ENCODE assay signal across 24 cellular contexts in genomic region chr1:119602169-119602568, GRCh38.
"Had no signal": no experiment of that assay in that cellular context is flagged by ENCODE, and none has a peak within 500 bp of the region (broad histone marks: within the 10 kb centered on the region; RNA-seq: fewer than 3 reads in every experiment).

No MANE protein-coding gene starts in this region.

- H3K4me3 ChIP-seq: esophagus squamous epithelium, lung, ovary, smooth muscle cell, testis, tibial artery, upper lobe of left lung, uterus had no signal

- ATAC-seq: effector memory CD8-positive, alpha-beta T cell; left colon; left ventricle myocardium superior; natural killer cell; sciatic nerve; stimulated activated effector memory CD8-positive, alpha-beta T cell treated with anti-CD3 and anti-CD28 coated beads, Interleukin-12 subunit alpha, Interleukin-12 subunit beta, amount 100 ng/mL, for 72 hours had no signal

- H3K27ac ChIP-seq: esophagus squamous epithelium, ovary, testis, tibial artery, upper lobe of left lung, uterus had no signal

- H3K27me3 ChIP-seq: esophagus squamous epithelium, ovary, testis, tibial artery, upper lobe of left lung, uterus had no signal

- H3K9me3 ChIP-seq: esophagus squamous epithelium, ovary, testis, tibial artery, upper lobe of left lung, uterus had no signal

- H3K36me3 ChIP-seq: esophagus squamous epithelium, ovary, tibial artery, upper lobe of left lung, uterus had no signal

- H3K4me1 ChIP-seq: testis, tibial artery, uterus had no signal

- DNase-seq: cerebellar nuclear complex; cortex of kidney; effector memory CD8-positive, alpha-beta T cell; erythroblast; esophagus squamous epithelium; kidney; left colon; left ventricle myocardium superior; natural killer cell; occipital lobe; ovary; stimulated activated CD4-positive, alpha-beta T cell treated with anti-CD3 and anti-CD28 coated beads, Interleukin-12 subunit alpha, Interleukin-12 subunit beta, amount 100 ng/mL, for 4 hours; stimulated activated CD4-positive, alpha-beta T cell treated with anti-CD3 and anti-CD28 coated beads, Interleukin-1b, Interleukin-23, amount 100 ng/mL, for 48 hours; stimulated activated CD4-positive, alpha-beta T cell treated with anti-CD3 and anti-CD28 coated beads, Interleukin-4, amount 100 ng/mL, for 24 hours; stimulated activated naive CD4-positive, alpha-beta T cell treated with Interleukin-2 at 50 U/mL for 16 hours; substantia nigra; testis; tibial artery; upper lobe of left lung; uterus had no signal
